Comparison of ENCODE assay signal across 1 cellular context in the genomic region with DNA sequence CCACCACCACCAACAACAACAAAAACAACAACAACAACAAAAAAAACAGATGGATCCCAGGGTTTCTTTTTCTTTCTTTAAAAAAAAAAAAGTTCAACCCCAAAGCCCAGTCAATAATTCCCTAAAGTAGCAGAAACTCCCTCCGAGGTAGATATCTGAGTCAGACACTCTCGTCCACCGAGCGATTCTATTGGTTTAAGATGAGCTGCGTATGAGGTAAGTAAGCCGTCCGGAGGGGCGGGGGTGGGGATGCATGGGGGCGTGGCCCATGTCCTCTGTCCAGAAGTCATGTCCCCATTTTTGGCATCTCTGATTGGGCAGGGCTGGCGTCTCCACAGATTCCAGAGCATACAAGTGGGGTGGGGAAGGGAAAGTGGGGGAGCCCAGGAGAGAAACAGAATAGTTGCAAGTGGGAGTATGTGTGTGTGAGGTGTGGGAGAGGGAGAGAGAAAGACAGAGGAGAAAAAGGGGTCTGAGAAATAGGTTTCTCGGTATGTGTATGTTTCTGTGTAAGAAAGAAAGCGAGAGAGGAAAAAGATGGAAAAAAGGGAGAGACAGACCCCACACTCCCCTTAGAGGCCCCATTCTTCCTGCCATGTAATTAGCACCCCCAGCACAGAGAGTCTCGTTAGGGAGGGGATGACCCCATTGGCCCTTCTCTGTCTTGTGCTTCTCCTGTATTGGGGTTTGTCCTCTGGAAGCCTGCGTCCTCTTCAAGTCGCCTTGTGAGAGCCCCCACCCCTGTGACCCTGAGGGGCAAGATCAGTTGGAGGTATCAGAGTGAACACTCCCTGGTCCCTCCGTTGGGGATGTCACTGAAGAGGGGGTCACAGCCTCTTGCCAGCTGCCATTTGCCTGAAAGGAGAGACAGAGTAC.
A peak's percentile ranks its signal among the peaks of the same experiment; 100 is the strongest.
TF ChIP-seq lines count a peak whose summit lies in the region.
"Not testable (repeated sequence)": the region's sequence is repeated elsewhere in the genome, so short reads cannot be mapped to it uniquely, and the experiment has no call there.

No MANE protein-coding gene starts in this region.

TF ChIP-seq in K562, 482 proteins besides CTCF, POLR2A, EP300 and RAD21:
- TF ChIP-seq JUND (IDR thresholded peaks at IDR 0.05; ENCODE audit: borderline replicate concordance, low read depth, low read length) (peak; percentile 34; the same call in 1 of the 2 replicates), ELF4 (CRISPR knock-in tag; IDR thresholded peaks at IDR 0.05) (peak; percentile 82), EHMT2 (IDR thresholded peaks at IDR 0.05) (0 out of 2 replicates have a peak, but pooled peaks have one; percentile 33), ZNF384 (IDR thresholded peaks at IDR 0.05; ENCODE audit: low read depth, low read length) (peak; percentile 75), EGR1 (conservative IDR thresholded peaks at IDR 0.05) (peak; percentile 62), OTX1 (CRISPR knock-in tag; IDR thresholded peaks at IDR 0.05) (peak; percentile 87), THAP12 (CRISPR knock-in tag; IDR thresholded peaks at IDR 0.05) (peak; percentile 40; the same call in 1 of the 2 replicates), HDGF (IDR thresholded peaks at IDR 0.05) (peak; percentile 75; the same call in 1 of the 2 replicates), ARHGAP35 (IDR thresholded peaks at IDR 0.05; ENCODE audit: partially characterized antibody) (peak; percentile 77), HDAC1 (IDR thresholded peaks at IDR 0.05) (0 out of 4 replicates have a peak, but pooled peaks of 1 of the 2 experiments have one; percentile 38), THRB (CRISPR knock-in tag; conservative IDR thresholded peaks at IDR 0.05) (peak; percentile 92), SRF (CRISPR knock-in tag; IDR thresholded peaks at IDR 0.05) (0 out of 4 replicates have a peak, but pooled peaks of 1 of the 2 experiments have one; percentile 38), CREM (IDR thresholded peaks at IDR 0.05; ENCODE audit: low read depth) (peak; percentile 46), MLLT1 (IDR thresholded peaks at IDR 0.05) (0 out of 4 replicates have a peak, but pooled peaks of 1 of the 2 experiments have one; percentile 20), POLR2AphosphoS5 (IDR thresholded peaks at IDR 0.05; ENCODE audit: control insufficient read depth, insufficient read depth, low read depth, low read length) (peak; percentile 36; the same call in 1 of the 2 replicates), NRF1 (conservative IDR thresholded peaks at IDR 0.05 in 1 of 2, IDR thresholded peaks at IDR 0.05 in 1 of 2) (peak; percentile 47 to 53; a peak in 3 of 4 replicates), POLR2B (IDR thresholded peaks at IDR 0.05; ENCODE audit: low read depth, partially characterized antibody) (peak; percentile 79), SUPT5H (IDR thresholded peaks at IDR 0.05) (peak; percentile 70), PHF20 (IDR thresholded peaks at IDR 0.05; ENCODE audit: partially characterized antibody) (peak; percentile 30), PKNOX1 (IDR thresholded peaks at IDR 0.05) (peak; percentile 30; the same call in 1 of the 2 replicates), ATF1 (tag; IDR thresholded peaks at IDR 0.05) (peak; percentile 26; the same call in 1 of the 2 replicates), HBP1 (CRISPR knock-in tag; IDR thresholded peaks at IDR 0.05) (peak; percentile 83)
- TF ChIP-seq JUND (tag; IDR thresholded peaks at IDR 0.05; ENCODE audit: borderline replicate concordance, low read depth, low read length); ATF1 (CRISPR knock-in tag; IDR thresholded peaks at IDR 0.05): not testable (repeated sequence)
- TF ChIP-seq, protein P1, sequence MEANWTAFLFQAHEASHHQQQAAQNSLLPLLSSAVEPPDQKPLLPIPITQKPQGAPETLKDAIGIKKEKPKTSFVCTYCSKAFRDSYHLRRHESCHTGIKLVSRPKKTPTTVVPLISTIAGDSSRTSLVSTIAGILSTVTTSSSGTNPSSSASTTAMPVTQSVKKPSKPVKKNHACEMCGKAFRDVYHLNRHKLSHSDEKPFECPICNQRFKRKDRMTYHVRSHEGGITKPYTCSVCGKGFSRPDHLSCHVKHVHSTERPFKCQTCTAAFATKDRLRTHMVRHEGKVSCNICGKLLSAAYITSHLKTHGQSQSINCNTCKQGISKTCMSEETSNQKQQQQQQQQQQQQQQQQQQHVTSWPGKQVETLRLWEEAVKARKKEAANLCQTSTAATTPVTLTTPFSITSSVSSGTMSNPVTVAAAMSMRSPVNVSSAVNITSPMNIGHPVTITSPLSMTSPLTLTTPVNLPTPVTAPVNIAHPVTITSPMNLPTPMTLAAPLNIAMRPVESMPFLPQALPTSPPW (CRISPR knock-in tag; IDR thresholded peaks at IDR 0.05), result peak; percentile 64
- TF ChIP-seq, protein P2, sequence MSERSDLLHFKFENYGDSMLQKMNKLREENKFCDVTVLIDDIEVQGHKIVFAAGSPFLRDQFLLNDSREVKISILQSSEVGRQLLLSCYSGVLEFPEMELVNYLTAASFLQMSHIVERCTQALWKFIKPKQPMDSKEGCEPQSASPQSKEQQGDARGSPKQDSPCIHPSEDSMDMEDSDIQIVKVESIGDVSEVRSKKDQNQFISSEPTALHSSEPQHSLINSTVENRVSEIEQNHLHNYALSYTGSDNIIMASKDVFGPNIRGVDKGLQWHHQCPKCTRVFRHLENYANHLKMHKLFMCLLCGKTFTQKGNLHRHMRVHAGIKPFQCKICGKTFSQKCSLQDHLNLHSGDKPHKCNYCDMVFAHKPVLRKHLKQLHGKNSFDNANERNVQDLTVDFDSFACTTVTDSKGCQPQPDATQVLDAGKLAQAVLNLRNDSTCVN (CRISPR knock-in tag; IDR thresholded peaks at IDR 0.05), result 0 out of 2 replicates have a peak, but pooled peaks have one; percentile 18
- TF ChIP-seq, protein P3, sequence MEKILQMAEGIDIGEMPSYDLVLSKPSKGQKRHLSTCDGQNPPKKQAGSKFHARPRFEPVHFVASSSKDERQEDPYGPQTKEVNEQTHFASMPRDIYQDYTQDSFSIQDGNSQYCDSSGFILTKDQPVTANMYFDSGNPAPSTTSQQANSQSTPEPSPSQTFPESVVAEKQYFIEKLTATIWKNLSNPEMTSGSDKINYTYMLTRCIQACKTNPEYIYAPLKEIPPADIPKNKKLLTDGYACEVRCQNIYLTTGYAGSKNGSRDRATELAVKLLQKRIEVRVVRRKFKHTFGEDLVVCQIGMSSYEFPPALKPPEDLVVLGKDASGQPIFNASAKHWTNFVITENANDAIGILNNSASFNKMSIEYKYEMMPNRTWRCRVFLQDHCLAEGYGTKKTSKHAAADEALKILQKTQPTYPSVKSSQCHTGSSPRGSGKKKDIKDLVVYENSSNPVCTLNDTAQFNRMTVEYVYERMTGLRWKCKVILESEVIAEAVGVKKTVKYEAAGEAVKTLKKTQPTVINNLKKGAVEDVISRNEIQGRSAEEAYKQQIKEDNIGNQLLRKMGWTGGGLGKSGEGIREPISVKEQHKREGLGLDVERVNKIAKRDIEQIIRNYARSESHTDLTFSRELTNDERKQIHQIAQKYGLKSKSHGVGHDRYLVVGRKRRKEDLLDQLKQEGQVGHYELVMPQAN (IDR thresholded peaks at IDR 0.05; ENCODE audit: borderline replicate concordance), result 0 out of 2 replicates have a peak, but pooled peaks have one; percentile 24
